Comparison of ENCODE assay signal across 21 cellular contexts in genomic region chr19:46340051-46340659, GRCh38. TPM values are rescaled to one million over a fixed set of nuclear protein-coding genes. Genes with fewer than 3 reads are reported as not detected.
A peak's percentile ranks its signal among the peaks of the same experiment; 100 is the strongest.
DNase-seq lines count a peak whose midpoint lies in the region; ATAC-seq, FAIRE-seq and TF ChIP-seq lines count a peak whose summit lies in the region.
"Had no signal": no experiment of that assay in that cellular context is flagged by ENCODE, and none has a peak within 500 bp of the region (broad histone marks: within the 10 kb centered on the region; RNA-seq: fewer than 3 reads in every experiment).

No MANE protein-coding gene starts in this region.

- peak; percentile 3 for DNase-seq in SKM-1 (lab: John Stamatoyannopoulos, UW; ENCODE audit: unreplicated experiment)
- no peak for DNase-seq in SKM-1 treated with dmso at 0.1 percent for 144 hours (lab: John Stamatoyannopoulos, UW; ENCODE audit: unreplicated experiment)
- no peak for DNase-seq in astrocyte (ENCODE audit: low read depth)
- DNase-seq in nephron progenitor cell = no peak
- no peak for DNase-seq in upper lobe of right lung
- DNase-seq in HPDE6-E6E7 (ENCODE audit: extremely low spot score) = no peak
- no peak for DNase-seq in NCI-H2196 treated with DMSO at 0.1 percent for 48 hours (lab: John Stamatoyannopoulos, UW; ENCODE audit: unreplicated experiment)
- DNase-seq: CD8-positive, alpha-beta memory T cell; COR-L47; GM23248; IMR-90 had no signal

- H3K9me3 ChIP-seq in astrocyte (ENCODE audit: insufficient read depth, low read depth, low read length) (no peaks in the 10 kb centered on the region), upper lobe of right lung (no peaks in the 10 kb centered on the region)
- H3K9me3 ChIP-seq: BLaER1 treated with 17β-estradiol and CSF1 and Interleukin-3, amounts not matched to agents 10 nM and 100 nM; HAP-1 had no signal

- peaks cover 9% of the 10 kb centered on the region for H3K36me3 Mint-ChIP-seq in astrocyte (ENCODE audit: low read depth, unreplicated experiment)
- H3K36me3 Mint-ChIP-seq in nephron progenitor cell (ENCODE audit: low read depth) = peaks cover 41% of the 10 kb centered on the region
- H3K36me3 Mint-ChIP-seq: CD8-positive, alpha-beta memory T cell had no signal

- H3K27ac ChIP-seq in astrocyte (ENCODE audit: low read depth, low read length) (no peak overlapping the region), upper lobe of right lung (no peak overlapping the region)
- H3K27ac ChIP-seq: BLaER1 treated with 17β-estradiol and CSF1 and Interleukin-3, amounts not matched to agents 10 nM and 100 nM; GM23248; HL-60 had no signal

- H3K4me3 Mint-ChIP-seq in astrocyte (ENCODE audit: unreplicated experiment) (no peak overlapping the region), nephron progenitor cell (no peak overlapping the region)
- H3K4me3 Mint-ChIP-seq: B cell; CD8-positive, alpha-beta memory T cell had no signal

- no peak for TF ChIP-seq CTCF in astrocyte (IDR thresholded peaks at IDR 0.05; ENCODE audit: insufficient read depth, low read depth, low read length)
- TF ChIP-seq CTCF in nephron progenitor cell (IDR thresholded peaks at IDR 0.05) = no peak
- TF ChIP-seq CTCF in upper lobe of right lung (IDR thresholded peaks at IDR 0.05) = no peak

- H3K4me3 ChIP-seq in astrocyte (ENCODE audit: insufficient read depth, low read depth, low read length) (no peak overlapping the region), upper lobe of right lung (no peak overlapping the region)
- H3K4me3 ChIP-seq: BLaER1 treated with 17β-estradiol and CSF1 and Interleukin-3, amounts not matched to agents 10 nM and 100 nM; GM23248; HAP-1 had no signal

- peak; percentile 34 for ATAC-seq in upper lobe of right lung

- H3K27ac Mint-ChIP-seq in astrocyte (ENCODE audit: unreplicated experiment) (peak overlapping the region; percentile 34), nephron progenitor cell (peak overlapping the region; percentile 37)
- H3K27ac Mint-ChIP-seq: B cell had no signal

- no peaks in the 10 kb centered on the region for H3K4me1 ChIP-seq in astrocyte (ENCODE audit: insufficient read depth, low read length)
- no peaks in the 10 kb centered on the region for H3K4me1 ChIP-seq in upper lobe of right lung

- H3K36me3 ChIP-seq in astrocyte (ENCODE audit: insufficient read depth, low read length) = no peaks in the 10 kb centered on the region
- H3K36me3 ChIP-seq in upper lobe of right lung = peaks cover 47% of the 10 kb centered on the region
- H3K36me3 ChIP-seq: BLaER1 treated with 17β-estradiol and CSF1 and Interleukin-3, amounts not matched to agents 10 nM and 100 nM; HAP-1 had no signal

- no peak overlapping the region for H3K4me2 ChIP-seq in astrocyte (ENCODE audit: low read length)

- H3K9ac ChIP-seq in astrocyte (ENCODE audit: low read length) = no peak overlapping the region
- H3K9ac ChIP-seq: BLaER1 treated with 17β-estradiol and CSF1 and Interleukin-3, amounts not matched to agents 10 nM and 100 nM; GM23248 had no signal

- no peaks in the 10 kb centered on the region for H3K79me2 ChIP-seq in astrocyte (ENCODE audit: insufficient read depth, low read length)

- peaks cover 14% of the 10 kb centered on the region for H3K27me3 ChIP-seq in astrocyte (ENCODE audit: insufficient read depth, low read length)
- no peaks in the 10 kb centered on the region for H3K27me3 ChIP-seq in upper lobe of right lung
- H3K27me3 ChIP-seq: BLaER1 treated with 17β-estradiol and CSF1 and Interleukin-3, amounts not matched to agents 10 nM and 100 nM had no signal

- H3K4me1 Mint-ChIP-seq in astrocyte (ENCODE audit: low read depth, unreplicated experiment) = no peaks in the 10 kb centered on the region
- H3K4me1 Mint-ChIP-seq in nephron progenitor cell = peaks cover 19% of the 10 kb centered on the region
- H3K4me1 Mint-ChIP-seq: B cell; CD8-positive, alpha-beta memory T cell had no signal

- H3K27me3 Mint-ChIP-seq in astrocyte (ENCODE audit: low read depth, unreplicated experiment) (peaks cover 2% of the 10 kb centered on the region), nephron progenitor cell (ENCODE audit: low read depth, poor library complexity) (no peaks in the 10 kb centered on the region)

- H4K20me1 ChIP-seq in astrocyte (ENCODE audit: insufficient read depth, low read length) = no peaks in the 10 kb centered on the region
- H4K20me1 ChIP-seq: BLaER1 treated with 17β-estradiol and CSF1 and Interleukin-3, amounts not matched to agents 10 nM and 100 nM had no signal

- no peak overlapping the region for H2AFZ ChIP-seq in astrocyte (ENCODE audit: low read depth, low read length)
- H2AFZ ChIP-seq: GM23248 had no signal

- H3K9me3 Mint-ChIP-seq in astrocyte (ENCODE audit: unreplicated experiment) (peaks cover 2% of the 10 kb centered on the region), nephron progenitor cell (no peaks in the 10 kb centered on the region)
- H3K9me3 Mint-ChIP-seq: CD8-positive, alpha-beta memory T cell had no signal

- FAIRE-seq in astrocyte (lab: Jason Lieb, UNC) = no peak
- FAIRE-seq: G401.6, GM12891, GM19239, HTR-8/SVneo had no signal

- intact Hi-C loops in upper lobe of right lung (cut with DNase I) = no loop called here

RNA-seq across cellular contexts. Expression of gene PPP5C, which starts 6.7 kb away (rescaled TPM):
- 68.8 and 70.9 TPM in 2 replicates for total RNA-seq in astrocyte
- 50.0 TPM for total RNA-seq in upper lobe of right lung

RNA-seq across cellular contexts. Expression of gene HIF3A, which starts 43.3 kb away (rescaled TPM):
- total RNA-seq in astrocyte (12.6 and 15.6 TPM in 2 replicates), upper lobe of right lung (63.1 TPM)
- total RNA-seq: A172; B cell; CD8-positive, alpha-beta memory T cell; GM23248; H4; IMR-90 had no signal
